8 cellular contexts compared by ENCODE assay signal in the genomic region with DNA sequence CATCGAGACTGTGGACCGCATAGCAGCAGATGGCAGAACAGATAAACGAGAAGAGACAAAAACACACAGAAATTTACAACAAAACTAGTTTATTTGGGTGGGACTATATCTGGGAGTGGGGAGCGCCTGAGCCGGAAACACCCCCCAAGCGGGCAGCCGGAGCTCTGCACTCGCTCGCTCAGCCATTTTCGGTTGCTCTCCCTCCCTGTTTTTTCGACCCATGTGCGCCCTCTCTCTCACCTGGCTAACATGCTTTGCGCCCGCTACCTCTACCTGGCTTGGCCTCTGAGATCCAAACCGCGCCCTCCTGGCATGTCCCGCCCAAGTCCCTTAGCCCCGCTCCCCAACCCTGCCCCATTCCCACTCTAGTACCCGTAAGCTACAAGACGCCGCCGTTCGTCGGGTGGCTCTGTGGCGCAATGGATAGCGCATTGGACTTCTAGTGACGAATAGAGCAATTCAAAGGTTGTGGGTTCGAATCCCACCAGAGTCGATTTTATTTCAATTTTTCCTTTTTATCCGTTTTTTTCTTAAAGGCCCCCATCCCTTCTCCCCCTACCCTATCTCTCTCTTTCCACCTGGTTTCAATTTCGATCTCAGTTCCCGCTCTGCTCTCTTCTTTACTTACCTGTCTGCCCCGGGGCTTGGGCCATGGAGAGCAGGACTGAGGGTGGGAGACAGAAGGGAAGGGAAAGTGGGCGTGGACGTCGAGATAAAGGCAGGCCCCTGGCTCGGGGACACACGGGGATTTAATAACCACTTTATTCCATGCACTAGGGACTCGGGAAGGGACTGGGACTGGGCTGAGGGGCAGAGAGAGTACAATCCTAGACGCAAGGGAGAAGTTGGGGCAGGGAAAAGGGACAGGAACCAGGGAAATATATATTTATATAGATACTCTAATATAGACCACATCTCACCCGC.
DNase-seq lines count a peak whose midpoint lies in the region; ATAC-seq and TF ChIP-seq lines count a peak whose summit lies in the region.

No MANE protein-coding gene starts in this region.

- H3K27ac ChIP-seq in WERI-Rb-1 = no peak overlapping the region

- H3K27me3 ChIP-seq in WERI-Rb-1 (ENCODE audit: insufficient read depth, low read depth, severe bottlenecking) = peaks cover 30% of the 10 kb centered on the region

- H3K36me3 ChIP-seq in WERI-Rb-1 = no peaks in the 10 kb centered on the region

- peak overlapping the region; percentile 56 for H3K4me3 ChIP-seq in WERI-Rb-1 (ENCODE audit: low read depth, low read length)

- DNase-seq in NCI-H2081 (lab: John Stamatoyannopoulos, UW) (peak; percentile 56 to 67), NCI-H2081 treated with DMSO at 0.1 percent for 48 hours (lab: John Stamatoyannopoulos, UW) (no peak), NCI-H1930 (lab: John Stamatoyannopoulos, UW) (peak; percentile 81 to 83), WERI-Rb-1 (peak; percentile 85), cerebellar cortex (ENCODE audit: low spot score) (peak; percentile 87), left kidney (ENCODE audit: low read depth, low spot score) (peak; percentile 80)
- DNase-seq in stimulated activated CD4-positive, alpha-beta T cell treated with anti-CD3 and anti-CD28 coated beads, Interleukin-2, amount 100 ng/mL, for 24 hours = peak; percentile 83 to 88

- no peaks in the 10 kb centered on the region for H3K9me3 ChIP-seq in WERI-Rb-1 (ENCODE audit: severe bottlenecking)

- no peak for ATAC-seq in HG03175 (IDR thresholded peaks at IDR 0.05; ENCODE audit: unreplicated experiment)

- peak; percentile 31; the same call in 1 of the 2 replicates for TF ChIP-seq CTCF in WERI-Rb-1 (IDR thresholded peaks at IDR 0.05; ENCODE audit: low read depth, low read length)
